Comparison of ENCODE assay signal across 27 cellular contexts in the genomic region with DNA sequence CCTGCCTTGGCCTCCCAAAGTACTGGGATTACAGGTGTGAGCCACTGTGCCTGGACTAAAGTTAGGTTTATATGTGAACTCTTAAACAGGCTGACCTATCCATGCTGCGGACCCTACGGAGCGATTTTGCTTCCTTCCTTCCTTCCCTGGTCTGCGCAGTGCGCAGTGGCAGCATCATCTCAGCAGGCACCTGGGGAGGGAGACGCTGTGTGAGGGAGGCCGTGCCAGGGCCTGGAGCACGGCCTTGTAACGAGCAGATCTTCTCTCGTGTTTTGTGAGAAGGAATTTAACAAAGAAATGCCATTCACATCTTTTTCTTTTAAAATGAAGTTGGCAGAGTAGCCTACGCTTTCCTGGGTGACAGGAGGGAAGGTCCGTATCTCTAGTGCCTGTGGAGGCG.
"Had no signal": no experiment of that assay in that cellular context is flagged by ENCODE, and none has a peak within 500 bp of the region (broad histone marks: within the 10 kb centered on the region; RNA-seq: fewer than 3 reads in every experiment).

No MANE protein-coding gene starts in this region.

- H3K4me2 ChIP-seq: hepatocyte had no signal

- H3K4me1 ChIP-seq: gastroesophageal sphincter, prostate gland, sigmoid colon, upper lobe of left lung had no signal

- H3K79me2 ChIP-seq: hepatocyte had no signal

- H3K4me1 Mint-ChIP-seq: nephron had no signal

- H3K9me3 ChIP-seq: gastroesophageal sphincter, left ventricle myocardium inferior, ovary, prostate gland, sigmoid colon, upper lobe of left lung had no signal

- H3K27ac ChIP-seq: brain microvascular endothelial cell, gastroesophageal sphincter, hepatocyte, left ventricle myocardium inferior, ovary, prostate gland, sigmoid colon, upper lobe of left lung, VCaP had no signal

- H3K4me3 ChIP-seq: gastroesophageal sphincter, hepatocyte, left ventricle myocardium inferior, ovary, prostate gland, sigmoid colon, upper lobe of left lung had no signal

- H3K27ac Mint-ChIP-seq: activated naive CD4-positive, alpha-beta T cell treated with anti-CD3 and anti-CD28 coated beads, Interleukin-2, amount 10 ng/mL, durations not matched to agents 7 days and 5 days; activated naive CD8-positive, alpha-beta T cell treated with anti-CD3 and anti-CD28 coated beads, Interleukin-2, amount 10 ng/mL, durations not matched to agents 7 days and 5 days; nephron; stimulated activated memory B cell treated with anti-CD40 and anti-IgM and Interleukin-4, amounts not matched to agents 10 μg/mL and 1 μg/mL and 100 μg/mL, for 72 hours; stimulated activated naive CD8-positive, alpha-beta T cell treated with anti-CD3 and anti-CD28 coated beads, Interleukin-15, amount 100 ng/mL, for 72 hours had no signal

- DNase-seq: activated CD4-positive, alpha-beta T cell treated with anti-CD3 and anti-CD28 coated beads for 48 hours; activated CD4-positive, alpha-beta T cell treated with anti-CD3 and anti-CD28 coated beads, Interleukin-2, amount 50 U/mL, for 48 hours; activated CD8-positive, alpha-beta memory T cell treated with anti-CD3 and anti-CD28 coated beads for 24 hours; activated gamma-delta T cell; activated naive CD4-positive, alpha-beta T cell treated with anti-CD3 and anti-CD28 coated beads, Interleukin-2, amount 10 ng/mL, durations not matched to agents 7 days and 5 days; activated naive CD8-positive, alpha-beta T cell treated with anti-CD3 and anti-CD28 coated beads, Interleukin-2, amount 10 ng/mL, durations not matched to agents 7 days and 5 days; activated T-cell treated with anti-CD3 and anti-CD28 coated beads, Interleukin-2, amount 50 U/mL, for 1 hour; amniotic stem cell; brain microvascular endothelial cell; islet precursor cell; left ventricle myocardium inferior; ovary; retina; sigmoid colon; small intestine; stimulated activated CD4-positive, alpha-beta T cell treated with anti-CD3 and anti-CD28 coated beads, Interleukin-4, amount 100 ng/mL, for 4 hours; stimulated activated CD8-positive, alpha-beta memory T cell treated with anti-CD3 and anti-CD28 coated beads, Interleukin-4, amount 100 ng/mL, for 48 hours; stimulated activated naive CD8-positive, alpha-beta T cell treated with anti-CD3 and anti-CD28 coated beads, Interleukin-15, amount 100 ng/mL, for 72 hours; substantia nigra; T-helper 9 cell; upper lobe of left lung had no signal

- H3K9me3 Mint-ChIP-seq: activated naive CD4-positive, alpha-beta T cell treated with anti-CD3 and anti-CD28 coated beads, Interleukin-2, amount 10 ng/mL, durations not matched to agents 7 days and 5 days; activated naive CD8-positive, alpha-beta T cell treated with anti-CD3 and anti-CD28 coated beads, Interleukin-2, amount 10 ng/mL, durations not matched to agents 7 days and 5 days; nephron; stimulated activated memory B cell treated with anti-CD40 and anti-IgM and Interleukin-4, amounts not matched to agents 10 μg/mL and 1 μg/mL and 100 μg/mL, for 72 hours; stimulated activated naive CD8-positive, alpha-beta T cell treated with anti-CD3 and anti-CD28 coated beads, Interleukin-15, amount 100 ng/mL, for 72 hours had no signal

- H3K4me3 Mint-ChIP-seq: activated naive CD4-positive, alpha-beta T cell treated with anti-CD3 and anti-CD28 coated beads, Interleukin-2, amount 10 ng/mL, durations not matched to agents 7 days and 5 days; activated naive CD8-positive, alpha-beta T cell treated with anti-CD3 and anti-CD28 coated beads, Interleukin-2, amount 10 ng/mL, durations not matched to agents 7 days and 5 days; nephron; stimulated activated memory B cell treated with anti-CD40 and anti-IgM and Interleukin-4, amounts not matched to agents 10 μg/mL and 1 μg/mL and 100 μg/mL, for 72 hours; stimulated activated naive CD8-positive, alpha-beta T cell treated with anti-CD3 and anti-CD28 coated beads, Interleukin-15, amount 100 ng/mL, for 72 hours had no signal

- H3K27me3 ChIP-seq: brain microvascular endothelial cell, gastroesophageal sphincter, hepatocyte, ovary, sigmoid colon, upper lobe of left lung had no signal

- H2AFZ ChIP-seq: hepatocyte had no signal

- H3K27me3 Mint-ChIP-seq: activated naive CD4-positive, alpha-beta T cell treated with anti-CD3 and anti-CD28 coated beads, Interleukin-2, amount 10 ng/mL, durations not matched to agents 7 days and 5 days; activated naive CD8-positive, alpha-beta T cell treated with anti-CD3 and anti-CD28 coated beads, Interleukin-2, amount 10 ng/mL, durations not matched to agents 7 days and 5 days; stimulated activated memory B cell treated with anti-CD40 and anti-IgM and Interleukin-4, amounts not matched to agents 10 μg/mL and 1 μg/mL and 100 μg/mL, for 72 hours; stimulated activated naive CD8-positive, alpha-beta T cell treated with anti-CD3 and anti-CD28 coated beads, Interleukin-15, amount 100 ng/mL, for 72 hours had no signal

- H3K36me3 ChIP-seq: ovary, prostate gland had no signal
